ENCODE assay signal across 9 cellular contexts in genomic region chr1:223244366-223245103, GRCh38.
DNase-seq lines count a peak whose midpoint lies in the region; ATAC-seq and TF ChIP-seq lines count a peak whose summit lies in the region.
"Had no signal": no experiment of that assay in that cellular context is flagged by ENCODE, and none has a peak within 500 bp of the region (broad histone marks: within the 10 kb centered on the region; RNA-seq: fewer than 3 reads in every experiment).

No MANE protein-coding gene starts in this region.

- no peaks in the 10 kb centered on the region for H3K27me3 ChIP-seq in left ventricle myocardium inferior (ENCODE audit: low read depth)
- no peaks in the 10 kb centered on the region for H3K27me3 ChIP-seq in mammary epithelial cell (ENCODE audit: insufficient read depth, low read length)
- H3K27me3 ChIP-seq: suprapubic skin had no signal

- no peak overlapping the region for H3K4me2 ChIP-seq in mammary epithelial cell (ENCODE audit: insufficient read depth, low read depth, low read length)

- POLR2A ChIA-PET in RWPE1 (lab: Yijun Ruan, JAX; ENCODE audit: low non-redundant PET), result no interaction called here

- H3K27ac ChIP-seq in left ventricle myocardium inferior (replicated peaks), result no peak overlapping the region
- H3K27ac ChIP-seq in mammary epithelial cell (ENCODE audit: insufficient read depth, low read depth, low read length), result no peak overlapping the region
- H3K27ac ChIP-seq in RWPE1, result no peak overlapping the region
- H3K27ac ChIP-seq: suprapubic skin had no signal

- no TSS peak for BruUV-seq in mammary epithelial cell (replicated peaks; lab: Mats Ljungman, UMichigan)

- H3K4me3 Mint-ChIP-seq in stimulated activated naive CD8-positive, alpha-beta T cell treated with anti-CD3 and anti-CD28 coated beads, Interleukin-15, amount 100 ng/mL, for 72 hours, result peak overlapping the region in 1 of 2 donors; percentile 53

- WGBS in mammary epithelial cell (ENCODE audit: low coverage, missing lambda C conversion rate), result 85% methylated on average over 3 of the region's 4 CpGs

- no peak overlapping the region for H2AFZ ChIP-seq in mammary epithelial cell (ENCODE audit: low read depth, low read length)

- CTCF ChIA-PET in mammary epithelial cell (lab: Charles Lee; ENCODE audit: low non-redundant PET) (interaction anchor here (0.6 kb wide), 2 partner anchors 64 to 111 kb away, joined by 3 read pairs; no protein-coding TSS in a partner anchor), RWPE1 (lab: Yijun Ruan, JAX) (no interaction called here)

- dilution Hi-C loops in mammary epithelial cell (cut with HindIII; ENCODE audit: low sequenced_read_pairs), result no loop called here

- intact Hi-C loops in left ventricle myocardium inferior (cut with micrococcal nuclease) (loop anchor here (5.0 kb wide), 1 partner anchor 112 kb away; no protein-coding TSS in a partner anchor), cardiac septum (cut with DNase I) (loop anchor here (5.0 kb wide), 1 partner anchor 107 kb away; no protein-coding TSS in a partner anchor), mammary epithelial cell (cut with micrococcal nuclease) (loop anchor here (1.0 to 2.0 kb wide), 2 partner anchors 70 to 111 kb away; no protein-coding TSS in a partner anchor)

- no peaks in the 10 kb centered on the region for H3K79me2 ChIP-seq in mammary epithelial cell (ENCODE audit: insufficient read depth, low read length)

- ATAC-seq in HG03460 (IDR thresholded peaks at IDR 0.05; ENCODE audit: unreplicated experiment), result peak; percentile 79
- ATAC-seq in stimulated activated naive CD8-positive, alpha-beta T cell treated with anti-CD3 and anti-CD28 coated beads, Interleukin-15, amount 100 ng/mL, for 72 hours, result peak; percentile 95

- TF ChIP-seq CTCF in left ventricle myocardium inferior (IDR thresholded peaks at IDR 0.05; ENCODE audit: borderline replicate concordance) (peak; percentile 59), mammary epithelial cell (conservative IDR thresholded peaks at IDR 0.05 in 1 of 2, IDR thresholded peaks at IDR 0.05 in 1 of 2; ENCODE audit: extremely low read depth in 1 of 2, insufficient read depth in 1 of 2, low read depth in 1 of 2, low read length in 2 of 2) (peak; percentile 8 to 24), RWPE1 (conservative IDR thresholded peaks at IDR 0.05; ENCODE audit: low read depth) (no peak)

- H3K36me3 ChIP-seq in left ventricle myocardium inferior (no peaks in the 10 kb centered on the region), mammary epithelial cell (ENCODE audit: insufficient read depth, low read length) (no peaks in the 10 kb centered on the region)
- H3K36me3 ChIP-seq: suprapubic skin had no signal

- no peaks in the 10 kb centered on the region for H4K20me1 ChIP-seq in mammary epithelial cell (ENCODE audit: insufficient read depth, low read length)

- DNase-seq in left ventricle myocardium inferior (no peak), cardiac septum (ENCODE audit: low spot score) (no peak), mammary epithelial cell (peak; percentile 41), NCI-H526 (lab: John Stamatoyannopoulos, UW) (no peak), activated gamma-delta T cell treated with Interleukin-2 at 50 U/mL for 16 hours (no peak), RWPE1 (ENCODE audit: low spot score) (no peak)
- peak; percentile 54 to 61 for DNase-seq in stimulated activated naive CD8-positive, alpha-beta T cell treated with anti-CD3 and anti-CD28 coated beads, Interleukin-15, amount 100 ng/mL, for 72 hours

- H3K4me1 ChIP-seq in left ventricle myocardium inferior (no peaks in the 10 kb centered on the region), mammary epithelial cell (ENCODE audit: insufficient read depth, low read length) (peaks cover 5% of the 10 kb centered on the region)

- peak overlapping the region; percentile 63 to 90 for H3K27ac Mint-ChIP-seq in stimulated activated naive CD8-positive, alpha-beta T cell treated with anti-CD3 and anti-CD28 coated beads, Interleukin-15, amount 100 ng/mL, for 72 hours

- peaks cover 54% of the 10 kb centered on the region for H3K4me1 Mint-ChIP-seq in stimulated activated naive CD8-positive, alpha-beta T cell treated with anti-CD3 and anti-CD28 coated beads, Interleukin-15, amount 100 ng/mL, for 72 hours

- H3K9me3 ChIP-seq in left ventricle myocardium inferior (replicated peaks), result no peaks in the 10 kb centered on the region
- no peaks in the 10 kb centered on the region for H3K9me3 ChIP-seq in mammary epithelial cell (replicated peaks; ENCODE audit: insufficient read depth, low read length)
- H3K9me3 ChIP-seq: suprapubic skin had no signal

- in situ Hi-C loops in mammary epithelial cell (cut with MboI; ENCODE audit: low sequenced_read_pairs in 2 of 2), result no loop called here

- H3K9ac ChIP-seq in mammary epithelial cell (ENCODE audit: insufficient read depth, low read length), result no peak overlapping the region

- H3K9me3 Mint-ChIP-seq in stimulated activated naive CD8-positive, alpha-beta T cell treated with anti-CD3 and anti-CD28 coated beads, Interleukin-15, amount 100 ng/mL, for 72 hours, result peaks cover 0 to 6% of the 10 kb centered on the region in 2 donors

- no peaks in the 10 kb centered on the region for H3K27me3 Mint-ChIP-seq in stimulated activated naive CD8-positive, alpha-beta T cell treated with anti-CD3 and anti-CD28 coated beads, Interleukin-15, amount 100 ng/mL, for 72 hours

- H3K4me3 ChIP-seq in left ventricle myocardium inferior, result no peak overlapping the region
- H3K4me3 ChIP-seq in mammary epithelial cell (replicated peaks in 1 of 3; ENCODE audit: insufficient read depth in 1 of 3, low read depth in 2 of 3, low read length in 3 of 3), result no peak overlapping the region
- H3K4me3 ChIP-seq: suprapubic skin had no signal

Comparison
In these comparisons a context has a peak if more than half of its experiments do, and no peak if none do; other contexts are left out.
1. DNase-seq: peak in mammary epithelial cell (single experiment) and stimulated activated naive CD8-positive, alpha-beta T cell treated with anti-CD3 and anti-CD28 coated beads, Interleukin-15, amount 100 ng/mL, for 72 hours (2 of 2); none in left ventricle myocardium inferior (single experiment), cardiac septum (single experiment), NCI-H526 (0 of 2), activated gamma-delta T cell treated with Interleukin-2 at 50 U/mL for 16 hours (single experiment) and RWPE1 (single experiment).